ENCODE assay signal across 8 cellular contexts in genomic region chr15:67838789-67839332, GRCh38. TPM values are rescaled to one million over a fixed set of nuclear protein-coding genes. Genes with fewer than 3 reads are reported as not detected.
DNase-seq lines count a peak whose midpoint lies in the region; ATAC-seq, FAIRE-seq and TF ChIP-seq lines count a peak whose summit lies in the region.

No MANE protein-coding gene starts in this region.

- no peaks in the 10 kb centered on the region for H3K9me2 ChIP-seq in Karpas-422 (replicated peaks; ENCODE audit: insufficient read depth, low read length)

- no peaks in the 10 kb centered on the region for H3K9me3 ChIP-seq in CD8-positive, alpha-beta memory T cell (ENCODE audit: low read length)
- no peaks in the 10 kb centered on the region for H3K9me3 ChIP-seq in Karpas-422 (ENCODE audit: low read length)
- no peaks in the 10 kb centered on the region for H3K9me3 ChIP-seq in trophoblast cell (ENCODE audit: insufficient read depth, low read depth, low read length)

- peak overlapping the region; percentile 23 to 95 (median 63) for H3K4me3 Mint-ChIP-seq in CD8-positive, alpha-beta memory T cell
- H3K4me3 Mint-ChIP-seq in activated T-helper 2 cell treated with anti-CD3 and anti-CD28 coated beads, Interferon-gamma antibody, Interleukin-2, Interleukin-4, amounts not matched to agents 10 μg/mL and 5 μg/mL and 100 μg/mL, durations not matched to agents 14 hours and 24 hours and 36 hours (ENCODE audit: low read depth), result peak overlapping the region; percentile 4

- no peak overlapping the region for H2AK5ac ChIP-seq in trophoblast cell (ENCODE audit: low read length)

- H2BK5ac ChIP-seq in trophoblast cell (ENCODE audit: low read depth, low read length, poor library complexity), result no peak overlapping the region

- no peak for DNase-seq in CD8-positive, alpha-beta memory T cell
- DNase-seq in Karpas-422 (no peak), left ventricle myocardium superior (peak; percentile 80), trophoblast cell (peak; percentile 99 to 100), RKO (ENCODE audit: low spot score) (no peak), NCI-H1930 (lab: John Stamatoyannopoulos, UW) (no peak), D721Med (ENCODE audit: insufficient read length, low spot score) (no peak)
- DNase-seq in activated T-helper 2 cell treated with anti-CD3 and anti-CD28 coated beads, Interferon-gamma antibody, Interleukin-2, Interleukin-4, amounts not matched to agents 10 μg/mL and 5 μg/mL and 100 μg/mL, durations not matched to agents 14 hours and 24 hours and 36 hours (ENCODE audit: low spot score), result no peak

- POLR2A ChIA-PET in CD8-positive, alpha-beta memory T cell (lab: Charles Lee), result no interaction called here

- no peaks in the 10 kb centered on the region for H3K36me3 ChIP-seq in CD8-positive, alpha-beta memory T cell (ENCODE audit: insufficient read depth, low read length)
- H3K36me3 ChIP-seq in Karpas-422 (ENCODE audit: insufficient read depth, low read length) (no peaks in the 10 kb centered on the region), trophoblast cell (ENCODE audit: control insufficient read depth in 1 of 2, insufficient read depth in 2 of 2, low read length in 2 of 2) (no peaks in the 10 kb centered on the region)

- H2AFZ ChIP-seq in Karpas-422 (ENCODE audit: low read length) (peak overlapping the region; percentile 44; the same call in 1 of the 2 replicates), trophoblast cell (ENCODE audit: insufficient read depth, low read length, poor library complexity) (no peak overlapping the region)

- H3K27ac Mint-ChIP-seq in CD8-positive, alpha-beta memory T cell, result peak overlapping the region; percentile 33 to 98 (median 96)
- H3K27ac Mint-ChIP-seq in activated T-helper 2 cell treated with anti-CD3 and anti-CD28 coated beads, Interferon-gamma antibody, Interleukin-2, Interleukin-4, amounts not matched to agents 10 μg/mL and 5 μg/mL and 100 μg/mL, durations not matched to agents 14 hours and 24 hours and 36 hours, result no peak overlapping the region

- H2BK120ac ChIP-seq in trophoblast cell (ENCODE audit: insufficient read depth, low read length, poor library complexity), result no peak overlapping the region

- no peak overlapping the region for H3K4ac ChIP-seq in trophoblast cell (ENCODE audit: low read depth, low read length)

- intact Hi-C loops in activated T-helper 2 cell treated with anti-CD3 and anti-CD28 coated beads, Interferon-gamma antibody, Interleukin-2, Interleukin-4, amounts not matched to agents 10 μg/mL and 5 μg/mL and 100 μg/mL, durations not matched to agents 14 hours and 24 hours and 36 hours (cut with micrococcal nuclease), result loop anchor here (5.0 to 10.0 kb wide), 3 partner anchors 337 to 892 kb away; no protein-coding TSS in a partner anchor
- intact Hi-C loops in left ventricle myocardium superior (cut with micrococcal nuclease), result loop anchor here (10.0 kb wide), 1 partner anchor 384 kb away; no protein-coding TSS in a partner anchor

- H3K79me2 ChIP-seq in Karpas-422 (ENCODE audit: low read length) (no peaks in the 10 kb centered on the region), trophoblast cell (ENCODE audit: control insufficient read depth, insufficient read depth, low read length, poor library complexity) (peaks cover 4% of the 10 kb centered on the region)

- H3K18ac ChIP-seq in trophoblast cell (ENCODE audit: low read length), result no peak overlapping the region

- H3K23ac ChIP-seq in trophoblast cell (ENCODE audit: low read length), result no peak overlapping the region

- no peak for FAIRE-seq in D721Med (lab: Jason Lieb, UNC)

- peaks cover 0 to 10% (median 0%) of the 10 kb centered on the region in 3 donors for H3K36me3 Mint-ChIP-seq in CD8-positive, alpha-beta memory T cell
- no peaks in the 10 kb centered on the region for H3K36me3 Mint-ChIP-seq in activated T-helper 2 cell treated with anti-CD3 and anti-CD28 coated beads, Interferon-gamma antibody, Interleukin-2, Interleukin-4, amounts not matched to agents 10 μg/mL and 5 μg/mL and 100 μg/mL, durations not matched to agents 14 hours and 24 hours and 36 hours (ENCODE audit: low read depth)

- H3K4me2 ChIP-seq in Karpas-422 (ENCODE audit: low read depth, low read length, poor library complexity, severe bottlenecking) (peak overlapping the region; percentile 74), trophoblast cell (ENCODE audit: low read length) (peak overlapping the region; percentile 56)

- no peak for TF ChIP-seq CTCF in D721Med (IDR thresholded peaks at IDR 0.05; ENCODE audit: insufficient read depth, missing control alignments)

- peaks cover 19 to 29% of the 10 kb centered on the region in 2 donors for H3K27me3 Mint-ChIP-seq in CD8-positive, alpha-beta memory T cell
- H3K27me3 Mint-ChIP-seq in activated T-helper 2 cell treated with anti-CD3 and anti-CD28 coated beads, Interferon-gamma antibody, Interleukin-2, Interleukin-4, amounts not matched to agents 10 μg/mL and 5 μg/mL and 100 μg/mL, durations not matched to agents 14 hours and 24 hours and 36 hours (ENCODE audit: low read depth), result peaks cover 45% of the 10 kb centered on the region

- H3K4me1 ChIP-seq in CD8-positive, alpha-beta memory T cell (ENCODE audit: insufficient read depth, low read length), result peaks cover 33% of the 10 kb centered on the region
- H3K4me1 ChIP-seq in Karpas-422 (ENCODE audit: low read length) (peaks cover 70% of the 10 kb centered on the region), trophoblast cell (ENCODE audit: control insufficient read depth in 1 of 2, insufficient read depth in 2 of 2, low read length in 2 of 2) (peaks cover 10 to 20% of the 10 kb centered on the region in 2 experiments)

- peaks cover 11% of the 10 kb centered on the region for H3K79me1 ChIP-seq in trophoblast cell (ENCODE audit: low read length)

- H3K27me3 ChIP-seq in CD8-positive, alpha-beta memory T cell (ENCODE audit: insufficient read depth, low read length, poor library complexity, severe bottlenecking), result peaks cover 21% of the 10 kb centered on the region
- no peaks in the 10 kb centered on the region for H3K27me3 ChIP-seq in Karpas-422 (ENCODE audit: low read length)
- peaks cover 22% of the 10 kb centered on the region for H3K27me3 ChIP-seq in trophoblast cell (ENCODE audit: insufficient read depth, low read length)

- H3K14ac ChIP-seq in trophoblast cell (ENCODE audit: low read length), result no peak overlapping the region

- H3K4me3 ChIP-seq in CD8-positive, alpha-beta memory T cell (ENCODE audit: low read length), result peak overlapping the region; percentile 81
- peak overlapping the region; percentile 93 for H3K4me3 ChIP-seq in Karpas-422 (ENCODE audit: low read length)
- H3K4me3 ChIP-seq in trophoblast cell (ENCODE audit: low read depth, low read length), result no peak overlapping the region

- no peaks in the 10 kb centered on the region for H4K20me1 ChIP-seq in Karpas-422 (ENCODE audit: insufficient read depth, low read depth, low read length)

- no peak overlapping the region for H2BK12ac ChIP-seq in trophoblast cell (ENCODE audit: low read length)

- ATAC-seq in left ventricle myocardium superior, result peak; percentile 59

- H4K91ac ChIP-seq in trophoblast cell (ENCODE audit: low read depth, low read length), result no peak overlapping the region

- H3K9ac ChIP-seq in Karpas-422 (ENCODE audit: low read length), result peak overlapping the region; percentile 99
- H3K9ac ChIP-seq in trophoblast cell (ENCODE audit: low read length), result no peak overlapping the region

- peaks cover 0 to 4% (median 3%) of the 10 kb centered on the region in 5 donors for H3K9me3 Mint-ChIP-seq in CD8-positive, alpha-beta memory T cell
- no peaks in the 10 kb centered on the region for H3K9me3 Mint-ChIP-seq in activated T-helper 2 cell treated with anti-CD3 and anti-CD28 coated beads, Interferon-gamma antibody, Interleukin-2, Interleukin-4, amounts not matched to agents 10 μg/mL and 5 μg/mL and 100 μg/mL, durations not matched to agents 14 hours and 24 hours and 36 hours

- no peak overlapping the region for H4K12ac ChIP-seq in trophoblast cell (ENCODE audit: low read depth, low read length)

- H3K27ac ChIP-seq in CD8-positive, alpha-beta memory T cell (ENCODE audit: low read depth, low read length), result peak overlapping the region; percentile 94
- H3K27ac ChIP-seq in Karpas-422 (ENCODE audit: low read length), result peak overlapping the region; percentile 92
- H3K27ac ChIP-seq in trophoblast cell (ENCODE audit: low read depth, low read length), result peak overlapping the region; percentile 13

- H3K4me1 Mint-ChIP-seq in CD8-positive, alpha-beta memory T cell, result peaks cover 39 to 58% (median 46%) of the 10 kb centered on the region in 3 donors
- peaks cover 30% of the 10 kb centered on the region for H3K4me1 Mint-ChIP-seq in activated T-helper 2 cell treated with anti-CD3 and anti-CD28 coated beads, Interferon-gamma antibody, Interleukin-2, Interleukin-4, amounts not matched to agents 10 μg/mL and 5 μg/mL and 100 μg/mL, durations not matched to agents 14 hours and 24 hours and 36 hours (ENCODE audit: low read depth)

- no peak overlapping the region for H4K8ac ChIP-seq in trophoblast cell (ENCODE audit: low read depth, low read length)

- no CpG with 5 or more reads among the region's 25 CpGs for WGBS in trophoblast cell (ENCODE audit: extremely low coverage, insufficient coverage, insufficient read length)

- CTCF ChIA-PET in CD8-positive, alpha-beta memory T cell (lab: Charles Lee), result interaction anchor here (4.6 kb wide), 1 partner anchor 380 kb away, joined by 55 read pairs; no protein-coding TSS in a partner anchor

RNA-seq across cellular contexts. Expression of gene RNU6-1, which starts 1.0 kb away (rescaled TPM):
- total RNA-seq in CD8-positive, alpha-beta memory T cell, result not detected
- polyA plus RNA-seq in CD8-positive, alpha-beta memory T cell, result not detected
- not detected in 2 replicates for total RNA-seq in Karpas-422 (2014; rRNA removed; shearing (Covaris generic); ENCODE audit: low replicate concordance)
- not detected in 2 replicates for total RNA-seq in activated T-helper 2 cell treated with anti-CD3 and anti-CD28 coated beads, Interferon-gamma antibody, Interleukin-2, Interleukin-4, amounts not matched to agents 10 μg/mL and 5 μg/mL and 100 μg/mL, durations not matched to agents 14 hours and 24 hours and 36 hours
- total RNA-seq in left ventricle myocardium superior, result not detected
- polyA plus RNA-seq in trophoblast cell (2013), result not detected in 2 replicates

RNA-seq across cellular contexts. Expression of gene SKOR1, which starts 13.6 kb away (rescaled TPM):
- under 1 TPM; 0.15 to 0.16 TPM for total RNA-seq in CD8-positive, alpha-beta memory T cell
- polyA plus RNA-seq in CD8-positive, alpha-beta memory T cell, result 0.06 TPM
- total RNA-seq in Karpas-422 (2014; rRNA removed; shearing (Covaris generic); ENCODE audit: low replicate concordance), result 0.43 and 0.45 TPM in 2 replicates
- 0.09 and 0.21 TPM in 2 replicates for total RNA-seq in activated T-helper 2 cell treated with anti-CD3 and anti-CD28 coated beads, Interferon-gamma antibody, Interleukin-2, Interleukin-4, amounts not matched to agents 10 μg/mL and 5 μg/mL and 100 μg/mL, durations not matched to agents 14 hours and 24 hours and 36 hours
- total RNA-seq in left ventricle myocardium superior, result 0.07 TPM
- 0.11 TPM in 2 replicates for polyA plus RNA-seq in trophoblast cell (2013)

Comparison
In these comparisons a context has a peak if more than half of its experiments do, and no peak if none do; other contexts are left out.
1. DNase-seq: peak in left ventricle myocardium superior (single experiment) and trophoblast cell (2 of 2); none in CD8-positive, alpha-beta memory T cell (0 of 5), Karpas-422 (single experiment), activated T-helper 2 cell treated with anti-CD3 and anti-CD28 coated beads, Interferon-gamma antibody, Interleukin-2, Interleukin-4, amounts not matched to agents 10 μg/mL and 5 μg/mL and 100 μg/mL, durations not matched to agents 14 hours and 24 hours and 36 hours (single experiment), RKO (single experiment), NCI-H1930 (0 of 2) and D721Med (single experiment).
2. H3K27ac ChIP-seq: peak in every context shown above with its lines; median percentile 94 in CD8-positive, alpha-beta memory T cell; 92 in Karpas-422; 13 in trophoblast cell.